In genomic region chr13:26482451-26483197, GRCh38 we compare ENCODE assay signal across 9 cellular contexts.
DNase-seq lines count a peak whose midpoint lies in the region; ATAC-seq and TF ChIP-seq lines count a peak whose summit lies in the region.
"Had no signal": no experiment of that assay in that cellular context is flagged by ENCODE, and none has a peak within 500 bp of the region (broad histone marks: within the 10 kb centered on the region; RNA-seq: fewer than 3 reads in every experiment).

No MANE protein-coding gene starts in this region.

- no peaks in the 10 kb centered on the region for H3K27me3 Mint-ChIP-seq in activated CD4-positive, alpha-beta T cell treated with anti-CD3 and anti-CD28 coated beads for 36 hours

- H3K27me3 ChIP-seq in colonic mucosa = no peaks in the 10 kb centered on the region

- H3K4me3 ChIP-seq in colonic mucosa = no peak overlapping the region
- no peak overlapping the region for H3K4me3 ChIP-seq in lower leg skin (ENCODE audit: low read depth, poor library complexity, severe bottlenecking)

- H3K4me1 Mint-ChIP-seq in activated CD4-positive, alpha-beta T cell treated with anti-CD3 and anti-CD28 coated beads for 36 hours = peaks cover 14% of the 10 kb centered on the region

- no peak overlapping the region for H3K9ac ChIP-seq in colonic mucosa (ENCODE audit: low read depth in 2 of 2, low read length in 2 of 2)

- DNase-seq in NCI-H2081 (lab: John Stamatoyannopoulos, UW) (peak; percentile 40 to 71), NCI-H2081 treated with DMSO at 0.1 percent for 48 hours (lab: John Stamatoyannopoulos, UW) (no peak), NCI-H446 treated with DMSO at 0.1 percent for 48 hours (lab: John Stamatoyannopoulos, UW) (peak; percentile 53), colonic mucosa (peak; percentile 82), lower leg skin (ENCODE audit: low spot score in 2 of 2) (peak; percentile 57 to 86)
- DNase-seq in activated CD4-positive, alpha-beta T cell treated with anti-CD3 and anti-CD28 coated beads for 36 hours = peak; percentile 78
- DNase-seq in stimulated activated CD8-positive, alpha-beta memory T cell treated with anti-CD3 and anti-CD28 coated beads, Interleukin-15, amount 100 ng/mL, for 1 hour (ENCODE audit: low read depth) = peak; percentile 30

- no peak overlapping the region for H3K27ac ChIP-seq in colonic mucosa

- H3K9me3 ChIP-seq in colonic mucosa = no peaks in the 10 kb centered on the region

- no peaks in the 10 kb centered on the region for H3K36me3 ChIP-seq in colonic mucosa

- TF ChIP-seq CTCF in colonic mucosa (IDR thresholded peaks at IDR 0.05) (peak; percentile 88), lower leg skin (IDR thresholded peaks at IDR 0.05) (peak in 1 of 3 donors; percentile 65)

- POLR2A ChIA-PET in activated CD4-positive, alpha-beta T cell treated with anti-CD3 and anti-CD28 coated beads for 36 hours (lab: Charles Lee) = no interaction called here

- WGBS in lower leg skin, 2 donors = 6 to 21% methylated on average over 3 of the region's 3 CpGs

- H3K9me3 Mint-ChIP-seq in activated CD4-positive, alpha-beta T cell treated with anti-CD3 and anti-CD28 coated beads for 36 hours (ENCODE audit: low read depth) = no peaks in the 10 kb centered on the region

- no peak overlapping the region for H3K27ac Mint-ChIP-seq in activated CD4-positive, alpha-beta T cell treated with anti-CD3 and anti-CD28 coated beads for 36 hours

- no peak overlapping the region for H3K4me3 Mint-ChIP-seq in activated CD4-positive, alpha-beta T cell treated with anti-CD3 and anti-CD28 coated beads for 36 hours

- no peaks in the 10 kb centered on the region for H3K4me1 ChIP-seq in colonic mucosa

- no peaks in the 10 kb centered on the region for H3K36me3 Mint-ChIP-seq in activated CD4-positive, alpha-beta T cell treated with anti-CD3 and anti-CD28 coated beads for 36 hours (ENCODE audit: low read depth)

- no peak for TF ChIP-seq POLR2A in lower leg skin (IDR thresholded peaks at IDR 0.05)

- intact Hi-C loops in activated CD4-positive, alpha-beta T cell treated with anti-CD3 and anti-CD28 coated beads for 36 hours (cut with DNase I, micrococcal nuclease) = loop anchor here (1.0 to 10.0 kb wide), 5 partner anchors 14 to 442 kb away; no protein-coding TSS in a partner anchor
- intact Hi-C loops in colonic mucosa (cut with DNase I) = loop anchor here (5.0 kb wide), 1 partner anchor 215 kb away; no protein-coding TSS in a partner anchor
- intact Hi-C loops in lower leg skin (cut with DNase I; ENCODE audit: low total_unique reads) = no loop called here

- CTCF ChIA-PET in activated CD4-positive, alpha-beta T cell treated with anti-CD3 and anti-CD28 coated beads for 36 hours (lab: Charles Lee) = interaction anchor here (0.6 to 6.9 kb wide), 9 partner anchors 8 to 1167 kb away, joined by 3 to 46 read pairs (median 3); no protein-coding TSS in a partner anchor

- peak; percentile 65 for ATAC-seq in HG02938 (IDR thresholded peaks at IDR 0.05; ENCODE audit: unreplicated experiment)
- ATAC-seq in activated CD4-positive, alpha-beta T cell treated with anti-CD3 and anti-CD28 coated beads for 36 hours = peak; percentile 83
- ATAC-seq: right cardiac atrium had no signal
